In the genomic region with DNA sequence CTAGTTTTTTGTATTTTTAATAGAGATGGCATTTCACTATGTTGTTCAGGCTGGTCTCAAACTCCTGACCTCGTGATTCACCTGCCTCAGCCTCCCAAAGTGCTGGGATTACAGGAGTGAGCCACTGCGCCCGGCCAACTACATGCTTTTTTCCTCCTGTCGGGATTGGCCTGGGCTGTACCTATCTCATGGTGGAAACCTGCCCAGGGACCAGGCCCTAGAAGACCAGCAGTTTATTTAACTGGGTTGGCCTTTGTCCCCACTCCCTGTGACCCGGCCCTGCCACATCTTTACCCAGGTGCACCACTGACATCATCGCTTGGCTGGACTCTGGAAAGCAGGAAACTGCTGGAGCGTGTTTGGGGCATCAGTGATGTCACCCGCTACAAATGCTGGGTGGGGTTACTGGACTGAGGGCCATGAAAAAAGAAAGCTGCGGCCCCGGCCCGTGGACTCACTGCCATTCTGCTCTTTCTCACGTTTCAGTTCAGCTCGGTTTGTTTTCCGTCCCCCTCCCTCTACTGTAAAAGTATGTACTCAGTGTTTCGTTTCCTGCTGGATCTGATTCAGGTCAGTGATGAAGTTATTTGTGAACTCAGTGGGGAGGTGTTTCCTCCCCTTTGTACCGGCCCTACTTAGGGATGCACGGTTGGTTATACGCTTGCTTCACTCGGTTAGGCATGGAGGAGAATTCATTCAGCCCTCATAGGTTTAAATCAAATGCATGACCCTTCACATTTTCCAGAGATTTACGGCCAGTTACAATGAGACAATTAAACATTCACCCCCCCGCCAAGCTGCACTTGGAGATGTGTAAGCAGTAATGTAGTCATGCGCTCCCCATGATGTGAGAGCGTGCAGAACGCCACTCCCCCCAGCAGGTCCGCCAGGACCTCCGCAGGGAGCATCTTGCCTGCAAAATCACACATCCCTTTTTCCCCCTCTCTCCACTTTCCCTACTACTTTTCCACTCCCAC, we compare ENCODE assay signal across 8 cellular contexts.
DNase-seq lines count a peak whose midpoint lies in the region; ATAC-seq, FAIRE-seq and TF ChIP-seq lines count a peak whose summit lies in the region.

No MANE protein-coding gene starts in this region.

- WGBS in adipose tissue, 3 donors: 26 to 55% (median 40%) methylated on average over 26 of the region's 26 CpGs

- H3K36me3 ChIP-seq in thoracic aorta: no peaks in the 10 kb centered on the region

- H3K27me3 Mint-ChIP-seq in T-helper 2 cell treated with Interferon-gamma antibody and Interleukin-4, amounts not matched to agents 5 μg/mL and 100 μg/mL, for 36 hours (ENCODE audit: low read depth): no peaks in the 10 kb centered on the region

- H3K36me3 Mint-ChIP-seq in T-helper 2 cell treated with Interferon-gamma antibody and Interleukin-4, amounts not matched to agents 5 μg/mL and 100 μg/mL, for 36 hours (ENCODE audit: low read depth): peaks cover 40% of the 10 kb centered on the region

- TF ChIP-seq EP300 in Ishikawa (IDR thresholded peaks at IDR 0.05; ENCODE audit: borderline replicate concordance): peak; percentile 99

- DNase-seq in iPS-NIHi11 (ENCODE audit: low spot score) (peak; percentile 45), thoracic aorta (ENCODE audit: low spot score) (peak; percentile 43), COR-L47 (lab: John Stamatoyannopoulos, UW) (no peak), GM10266 (ENCODE audit: extremely low spot score) (no peak), D721Med (ENCODE audit: insufficient read length, low spot score) (no peak)
- DNase-seq in T-helper 2 cell treated with Interferon-gamma antibody and Interleukin-4, amounts not matched to agents 5 μg/mL and 100 μg/mL, for 36 hours (ENCODE audit: low spot score): no peak

- H3K4me1 Mint-ChIP-seq in T-helper 2 cell treated with Interferon-gamma antibody and Interleukin-4, amounts not matched to agents 5 μg/mL and 100 μg/mL, for 36 hours (ENCODE audit: low read depth): no peaks in the 10 kb centered on the region

- H3K9me3 Mint-ChIP-seq in T-helper 2 cell treated with Interferon-gamma antibody and Interleukin-4, amounts not matched to agents 5 μg/mL and 100 μg/mL, for 36 hours: peaks cover 13% of the 10 kb centered on the region

- no peak for ATAC-seq in thoracic aorta (ENCODE audit: insufficient number of reproducible peaks, low FRiP score, low read depth)

- no peak overlapping the region for H3K4me3 Mint-ChIP-seq in T-helper 2 cell treated with Interferon-gamma antibody and Interleukin-4, amounts not matched to agents 5 μg/mL and 100 μg/mL, for 36 hours

- no peak overlapping the region for H3K27ac Mint-ChIP-seq in T-helper 2 cell treated with Interferon-gamma antibody and Interleukin-4, amounts not matched to agents 5 μg/mL and 100 μg/mL, for 36 hours

- H3K4me3 ChIP-seq in thoracic aorta: peak overlapping the region; percentile 55

- H3K9me3 ChIP-seq in thoracic aorta: no peaks in the 10 kb centered on the region

- H3K27ac ChIP-seq in adipose tissue (ENCODE audit: low read depth, low read length) (peak overlapping the region; percentile 9), thoracic aorta (peak overlapping the region; percentile 77 to 87)

- H3K4me1 ChIP-seq in thoracic aorta (ENCODE audit: control insufficient read depth in 1 of 2, low read depth in 2 of 2): peaks cover 16 to 40% of the 10 kb centered on the region in 2 donors

- no peak for TF ChIP-seq CTCF in thoracic aorta (IDR thresholded peaks at IDR 0.05)
- no peak for TF ChIP-seq CTCF in GM10266 (IDR thresholded peaks at IDR 0.05; ENCODE audit: control insufficient read depth, insufficient read depth, low read depth, missing control alignments)
- TF ChIP-seq CTCF in D721Med (IDR thresholded peaks at IDR 0.05; ENCODE audit: insufficient read depth, missing control alignments): no peak

- no peaks in the 10 kb centered on the region for H3K27me3 ChIP-seq in thoracic aorta (replicated peaks; ENCODE audit: insufficient read depth)

- TF ChIP-seq RAD21 in Ishikawa (IDR thresholded peaks at IDR 0.05; ENCODE audit: low read depth): peak; percentile 33

- FAIRE-seq in D721Med (lab: Jason Lieb, UNC): no peak

TF ChIP-seq in Ishikawa, 13 proteins besides CTCF, POLR2A, EP300 and RAD21:
- TF ChIP-seq TCF12 (IDR thresholded peaks at IDR 0.05; ENCODE audit: low read depth): peak; percentile 99
- peak; percentile 91 for TF ChIP-seq CEBPB (IDR thresholded peaks at IDR 0.05)
- TF ChIP-seq EGR1 (IDR thresholded peaks at IDR 0.05): no peak
- TF ChIP-seq CREB1 (IDR thresholded peaks at IDR 0.05; ENCODE audit: low read depth): peak; percentile 65
- peak; percentile 90 for TF ChIP-seq TEAD4 (IDR thresholded peaks at IDR 0.05)
- no peak for TF ChIP-seq TAF1 (IDR thresholded peaks at IDR 0.05; ENCODE audit: low read depth)
- TF ChIP-seq YY1 (IDR thresholded peaks at IDR 0.05; ENCODE audit: low read depth): peak; percentile 54
- peak; percentile 96 for TF ChIP-seq NFIC (IDR thresholded peaks at IDR 0.05)
- TF ChIP-seq FOXM1 (IDR thresholded peaks at IDR 0.05; ENCODE audit: borderline replicate concordance, low read depth): peak; percentile 99
- TF ChIP-seq, protein P1, sequence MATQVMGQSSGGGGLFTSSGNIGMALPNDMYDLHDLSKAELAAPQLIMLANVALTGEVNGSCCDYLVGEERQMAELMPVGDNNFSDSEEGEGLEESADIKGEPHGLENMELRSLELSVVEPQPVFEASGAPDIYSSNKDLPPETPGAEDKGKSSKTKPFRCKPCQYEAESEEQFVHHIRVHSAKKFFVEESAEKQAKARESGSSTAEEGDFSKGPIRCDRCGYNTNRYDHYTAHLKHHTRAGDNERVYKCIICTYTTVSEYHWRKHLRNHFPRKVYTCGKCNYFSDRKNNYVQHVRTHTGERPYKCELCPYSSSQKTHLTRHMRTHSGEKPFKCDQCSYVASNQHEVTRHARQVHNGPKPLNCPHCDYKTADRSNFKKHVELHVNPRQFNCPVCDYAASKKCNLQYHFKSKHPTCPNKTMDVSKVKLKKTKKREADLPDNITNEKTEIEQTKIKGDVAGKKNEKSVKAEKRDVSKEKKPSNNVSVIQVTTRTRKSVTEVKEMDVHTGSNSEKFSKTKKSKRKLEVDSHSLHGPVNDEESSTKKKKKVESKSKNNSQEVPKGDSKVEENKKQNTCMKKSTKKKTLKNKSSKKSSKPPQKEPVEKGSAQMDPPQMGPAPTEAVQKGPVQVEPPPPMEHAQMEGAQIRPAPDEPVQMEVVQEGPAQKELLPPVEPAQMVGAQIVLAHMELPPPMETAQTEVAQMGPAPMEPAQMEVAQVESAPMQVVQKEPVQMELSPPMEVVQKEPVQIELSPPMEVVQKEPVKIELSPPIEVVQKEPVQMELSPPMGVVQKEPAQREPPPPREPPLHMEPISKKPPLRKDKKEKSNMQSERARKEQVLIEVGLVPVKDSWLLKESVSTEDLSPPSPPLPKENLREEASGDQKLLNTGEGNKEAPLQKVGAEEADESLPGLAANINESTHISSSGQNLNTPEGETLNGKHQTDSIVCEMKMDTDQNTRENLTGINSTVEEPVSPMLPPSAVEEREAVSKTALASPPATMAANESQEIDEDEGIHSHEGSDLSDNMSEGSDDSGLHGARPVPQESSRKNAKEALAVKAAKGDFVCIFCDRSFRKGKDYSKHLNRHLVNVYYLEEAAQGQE (IDR thresholded peaks at IDR 0.05; ENCODE audit: low read depth): peak; percentile 32; the same call in 1 of the 2 replicates
- TF ChIP-seq, protein P2, sequence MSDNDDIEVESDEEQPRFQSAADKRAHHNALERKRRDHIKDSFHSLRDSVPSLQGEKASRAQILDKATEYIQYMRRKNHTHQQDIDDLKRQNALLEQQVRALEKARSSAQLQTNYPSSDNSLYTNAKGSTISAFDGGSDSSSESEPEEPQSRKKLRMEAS (IDR thresholded peaks at IDR 0.05): peak; percentile 29
- TF ChIP-seq, protein P3, sequence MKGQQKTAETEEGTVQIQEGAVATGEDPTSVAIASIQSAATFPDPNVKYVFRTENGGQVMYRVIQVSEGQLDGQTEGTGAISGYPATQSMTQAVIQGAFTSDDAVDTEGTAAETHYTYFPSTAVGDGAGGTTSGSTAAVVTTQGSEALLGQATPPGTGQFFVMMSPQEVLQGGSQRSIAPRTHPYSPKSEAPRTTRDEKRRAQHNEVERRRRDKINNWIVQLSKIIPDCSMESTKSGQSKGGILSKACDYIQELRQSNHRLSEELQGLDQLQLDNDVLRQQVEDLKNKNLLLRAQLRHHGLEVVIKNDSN (IDR thresholded peaks at IDR 0.05): no peak; the same call in 1 of the 2 replicates
- peak; percentile 28; the same call in 1 of the 2 replicates for TF ChIP-seq ZBTB7A (IDR thresholded peaks at IDR 0.05; ENCODE audit: low read depth)

Comparison
In these comparisons a context has a peak if more than half of its experiments do, and no peak if none do; other contexts are left out.
1. DNase-seq: peak in iPS-NIHi11 (single experiment) and thoracic aorta (single experiment); none in COR-L47 (single experiment), GM10266 (single experiment), D721Med (single experiment) and T-helper 2 cell treated with Interferon-gamma antibody and Interleukin-4, amounts not matched to agents 5 μg/mL and 100 μg/mL, for 36 hours (single experiment).